1 cellular context compared by ENCODE assay signal in the genomic region with DNA sequence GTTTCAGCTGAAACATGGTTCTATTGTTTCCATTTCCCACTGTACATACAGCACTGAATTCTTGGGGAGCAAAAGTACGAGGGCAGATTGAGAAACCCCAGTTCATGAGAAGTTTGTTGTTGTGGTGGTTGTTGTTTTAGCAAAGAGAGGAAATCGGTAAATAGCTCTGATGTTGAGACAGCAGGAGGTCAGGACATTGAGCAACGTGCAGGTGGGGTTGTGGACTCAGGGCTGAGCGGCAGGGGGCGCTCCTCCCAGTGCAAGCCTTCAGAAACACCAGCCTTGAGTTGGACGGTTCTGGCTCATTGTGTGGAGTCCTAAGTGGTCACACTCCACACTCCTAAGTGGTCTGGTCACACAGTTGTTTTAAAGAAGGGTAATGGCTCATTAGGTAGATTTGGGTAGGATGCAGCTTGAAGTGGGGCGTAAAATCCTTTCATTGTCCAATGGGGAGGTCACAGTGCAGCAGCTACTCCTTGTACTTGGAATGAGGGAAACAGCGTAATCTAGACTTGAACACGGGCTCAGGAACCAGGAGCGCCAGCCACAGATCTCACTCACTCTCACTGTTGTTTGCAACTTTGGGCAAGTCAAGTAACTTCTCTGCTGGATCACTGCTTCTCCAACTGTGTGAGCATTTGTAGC.
TF ChIP-seq lines count a peak whose summit lies in the region.

No MANE protein-coding gene starts in this region.

TF ChIP-seq in SK-N-SH, 30 proteins besides CTCF, POLR2A, EP300 and RAD21 (continued from another document):
- TF ChIP-seq, protein P1, sequence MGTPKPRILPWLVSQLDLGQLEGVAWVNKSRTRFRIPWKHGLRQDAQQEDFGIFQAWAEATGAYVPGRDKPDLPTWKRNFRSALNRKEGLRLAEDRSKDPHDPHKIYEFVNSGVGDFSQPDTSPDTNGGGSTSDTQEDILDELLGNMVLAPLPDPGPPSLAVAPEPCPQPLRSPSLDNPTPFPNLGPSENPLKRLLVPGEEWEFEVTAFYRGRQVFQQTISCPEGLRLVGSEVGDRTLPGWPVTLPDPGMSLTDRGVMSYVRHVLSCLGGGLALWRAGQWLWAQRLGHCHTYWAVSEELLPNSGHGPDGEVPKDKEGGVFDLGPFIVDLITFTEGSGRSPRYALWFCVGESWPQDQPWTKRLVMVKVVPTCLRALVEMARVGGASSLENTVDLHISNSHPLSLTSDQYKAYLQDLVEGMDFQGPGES (IDR thresholded peaks at IDR 0.05; ENCODE audit: low read depth, low read length), result no peak
- TF ChIP-seq FOXJ3 (CRISPR knock-in tag; IDR thresholded peaks at IDR 0.05), result no peak
